Comparison of ENCODE assay signal across 8 cellular contexts in genomic region chr22:36351921-36352774, GRCh38. TPM values are rescaled to one million over a fixed set of nuclear protein-coding genes. Genes with fewer than 3 reads are reported as not detected.
A peak's percentile ranks its signal among the peaks of the same experiment; 100 is the strongest.
DNase-seq lines count a peak whose midpoint lies in the region; ATAC-seq and TF ChIP-seq lines count a peak whose summit lies in the region.

No MANE protein-coding gene starts in this region.

- H3K4me2 ChIP-seq in H9 (ENCODE audit: insufficient read depth, insufficient read length, low read length) = no peak overlapping the region
- H3K4me2 ChIP-seq in hepatocyte = peak overlapping the region; percentile 30

- H4K20me1 ChIP-seq in H9 (ENCODE audit: control insufficient read depth, insufficient read depth, insufficient read length) (no peaks in the 10 kb centered on the region), hepatocyte (ENCODE audit: insufficient read depth, poor library complexity, severe bottlenecking) (peaks cover 40% of the 10 kb centered on the region)

- H3K9me3 Mint-ChIP-seq in H9 = no peaks in the 10 kb centered on the region; a peak in 1 of 5 replicates
- no peaks in the 10 kb centered on the region for H3K9me3 Mint-ChIP-seq in activated naive CD8-positive, alpha-beta T cell treated with anti-CD3 and anti-CD28 coated beads, Interleukin-2, amount 10 ng/mL, durations not matched to agents 7 days and 5 days

- no peak overlapping the region for H2BK120ac ChIP-seq in H9 (ENCODE audit: low read depth, low read length, poor library complexity, severe bottlenecking)

- no peaks in the 10 kb centered on the region for H3K9me2 ChIP-seq in hepatocyte (replicated peaks; ENCODE audit: insufficient read depth)

- no peak overlapping the region for H4K91ac ChIP-seq in H9 (ENCODE audit: insufficient read length, low read depth, low read length)

- no peak overlapping the region for H3K9ac ChIP-seq in H9 (ENCODE audit: extremely low read depth, insufficient read length, low read length)
- H3K9ac ChIP-seq in skeletal muscle tissue (ENCODE audit: low read depth in 1 of 3, low read length in 3 of 3) = peak overlapping the region; percentile 45 to 77 (median 54)

- H3K14ac ChIP-seq in H9 (ENCODE audit: insufficient read depth, low read length) = peak overlapping the region; percentile 6

- no peak overlapping the region for H3K18ac ChIP-seq in H9 (ENCODE audit: insufficient read length, low read depth, low read length)

- H3K27me3 Mint-ChIP-seq in H9 (ENCODE audit: low read depth) = no peaks in the 10 kb centered on the region; the same call in 1 of the 2 replicates
- H3K27me3 Mint-ChIP-seq in activated naive CD8-positive, alpha-beta T cell treated with anti-CD3 and anti-CD28 coated beads, Interleukin-2, amount 10 ng/mL, durations not matched to agents 7 days and 5 days = no peaks in the 10 kb centered on the region

- H3K36me3 Mint-ChIP-seq in H9 (ENCODE audit: insufficient read depth in 1 of 3, low read depth in 3 of 3) = peaks cover 14 to 23% (median 17%) of the 10 kb centered on the region in 3 experiments
- H3K36me3 Mint-ChIP-seq in activated naive CD8-positive, alpha-beta T cell treated with anti-CD3 and anti-CD28 coated beads, Interleukin-2, amount 10 ng/mL, durations not matched to agents 7 days and 5 days = peaks cover 25% of the 10 kb centered on the region

- peak overlapping the region in 1 of 2 experiments; percentile 2; a peak in 2 of 5 replicates for H3K4me3 Mint-ChIP-seq in H9
- peak overlapping the region; percentile 64 for H3K4me3 Mint-ChIP-seq in activated naive CD8-positive, alpha-beta T cell treated with anti-CD3 and anti-CD28 coated beads, Interleukin-2, amount 10 ng/mL, durations not matched to agents 7 days and 5 days

- no peak overlapping the region for H2AK5ac ChIP-seq in H9 (ENCODE audit: insufficient read length, low read length)

- no peaks in the 10 kb centered on the region for H3K79me1 ChIP-seq in H9 (ENCODE audit: insufficient read depth, low read depth, low read length, poor library complexity, severe bottlenecking)

- no peak overlapping the region for H3K56ac ChIP-seq in H9 (ENCODE audit: insufficient read length, low read depth, low read length)

- no CpG with 5 or more reads among the region's 22 CpGs for WGBS in H9 (ENCODE audit: extremely low coverage, insufficient read length, low lambda C conversion rate)
- 40% methylated on average over 22 of the region's 22 CpGs for WGBS in hepatocyte (ENCODE audit: low lambda C conversion rate, missing lambda C conversion rate)

- peaks cover 55 to 56% of the 10 kb centered on the region in 2 experiments for H3K4me1 Mint-ChIP-seq in H9
- H3K4me1 Mint-ChIP-seq in activated naive CD8-positive, alpha-beta T cell treated with anti-CD3 and anti-CD28 coated beads, Interleukin-2, amount 10 ng/mL, durations not matched to agents 7 days and 5 days = peaks cover 76% of the 10 kb centered on the region

- POLR2A ChIA-PET in activated naive CD8-positive, alpha-beta T cell treated with anti-CD3 and anti-CD28 coated beads, Interleukin-2, amount 10 ng/mL, durations not matched to agents 7 days and 5 days (lab: Charles Lee) = interaction anchor here (0.6 to 3.7 kb wide), 13 partner anchors 11 to 177 kb away, joined by 3 to 30 read pairs (median 5); partner anchors contain the start of gene MYH9

- H2BK15ac ChIP-seq in H9 (ENCODE audit: low read depth, low read length) = no peak overlapping the region

- TF ChIP-seq CTCF in H9 (conservative IDR thresholded peaks at IDR 0.05) (no peak), hepatocyte (IDR thresholded peaks at IDR 0.05; ENCODE audit: poor library complexity) (no peak)

- no peak overlapping the region for H3K4me3 ChIP-seq in hepatocyte
- peak overlapping the region; percentile 30 to 45 (median 35) for H3K4me3 ChIP-seq in skeletal muscle tissue (ENCODE audit: low read length in 3 of 3)

- ATAC-seq in activated naive CD8-positive, alpha-beta T cell treated with anti-CD3 and anti-CD28 coated beads, Interleukin-2, amount 10 ng/mL, durations not matched to agents 7 days and 5 days (ENCODE audit: low read depth) = no peak
- no peak for ATAC-seq in GM21529 (IDR thresholded peaks at IDR 0.05; ENCODE audit: unreplicated experiment)
- ATAC-seq in HG02678 (IDR thresholded peaks at IDR 0.05; ENCODE audit: unreplicated experiment) = no peak
- ATAC-seq in HG03439 (IDR thresholded peaks at IDR 0.05; ENCODE audit: unreplicated experiment) = no peak

- no peak overlapping the region for H3K27ac ChIP-seq in H9 (ENCODE audit: insufficient read length, low read depth, low read length)
- peak overlapping the region; percentile 84 for H3K27ac ChIP-seq in hepatocyte
- H3K27ac ChIP-seq in skeletal muscle tissue (ENCODE audit: low read depth, low read length) = peak overlapping the region; percentile 78

- no peak overlapping the region; the same call in 1 of the 2 replicates for H3K4ac ChIP-seq in H9 (ENCODE audit: low read depth, low read length)

- DNase-seq in H9 (no peak), hepatocyte (ENCODE audit: low spot score) (peak; percentile 59), NCI-H1417 treated with DMSO at 0.1 percent for 48 hours (lab: John Stamatoyannopoulos, UW) (no peak)
- DNase-seq in activated naive CD8-positive, alpha-beta T cell treated with anti-CD3 and anti-CD28 coated beads, Interleukin-2, amount 10 ng/mL, durations not matched to agents 7 days and 5 days = no peak

- no peaks in the 10 kb centered on the region for H3K23me2 ChIP-seq in H9 (ENCODE audit: insufficient read length, low read depth, low read length, poor library complexity, severe bottlenecking)

- H3K9me3 ChIP-seq in H9 (ENCODE audit: control insufficient read depth, low read depth, low read length) = no peaks in the 10 kb centered on the region
- no peaks in the 10 kb centered on the region for H3K9me3 ChIP-seq in hepatocyte (ENCODE audit: low read depth)
- no peaks in the 10 kb centered on the region for H3K9me3 ChIP-seq in skeletal muscle tissue (ENCODE audit: control insufficient read depth in 3 of 3, low read length in 3 of 3)

- H2BK20ac ChIP-seq in H9 (ENCODE audit: low read depth, low read length, poor library complexity, severe bottlenecking) = no peak overlapping the region

- peaks cover 4% of the 10 kb centered on the region; the same call in 1 of the 2 replicates for H3K4me1 ChIP-seq in H9 (ENCODE audit: insufficient read depth, low read length)
- peaks cover 35% of the 10 kb centered on the region for H3K4me1 ChIP-seq in hepatocyte (ENCODE audit: insufficient read depth)
- peaks cover 47 to 59% (median 52%) of the 10 kb centered on the region in 3 donors for H3K4me1 ChIP-seq in skeletal muscle tissue (ENCODE audit: control insufficient read depth in 3 of 3, insufficient read depth in 3 of 3, low read length in 3 of 3)

- H2BK12ac ChIP-seq in H9 (ENCODE audit: insufficient read length, low read depth, low read length) = no peak overlapping the region

- H3K36me3 ChIP-seq in hepatocyte (replicated peaks; ENCODE audit: insufficient read depth, low read depth) (no peaks in the 10 kb centered on the region), skeletal muscle tissue (ENCODE audit: control insufficient read depth in 3 of 3, insufficient read depth in 3 of 3, low read length in 3 of 3) (peaks cover 5 to 10% (median 7%) of the 10 kb centered on the region in 3 donors)

- H3K27me3 ChIP-seq in H9 (ENCODE audit: insufficient read depth, low read length) (no peaks in the 10 kb centered on the region), hepatocyte (no peaks in the 10 kb centered on the region), skeletal muscle tissue (ENCODE audit: control insufficient read depth in 3 of 3, insufficient read depth in 3 of 3, low read length in 3 of 3) (no peaks in the 10 kb centered on the region)

- H3K27ac Mint-ChIP-seq in H9 = peak overlapping the region; percentile 43 to 97 (median 94)
- H3K27ac Mint-ChIP-seq in activated naive CD8-positive, alpha-beta T cell treated with anti-CD3 and anti-CD28 coated beads, Interleukin-2, amount 10 ng/mL, durations not matched to agents 7 days and 5 days = peak overlapping the region; percentile 89

- H4K8ac ChIP-seq in H9 (replicated peaks; ENCODE audit: insufficient read length, low read depth, low read length) = no peak overlapping the region

- H3K79me2 ChIP-seq in H9 (ENCODE audit: insufficient read depth, low read length) (peaks cover 36% of the 10 kb centered on the region; the same call in 1 of the 2 replicates), hepatocyte (peaks cover 98% of the 10 kb centered on the region)

- no peak overlapping the region for H3T11ph ChIP-seq in H9 (ENCODE audit: low read length)

- H4K5ac ChIP-seq in H9 (ENCODE audit: insufficient read length, low read depth, low read length) = no peak overlapping the region

- H2AFZ ChIP-seq in H9 (ENCODE audit: low read length) (no peak overlapping the region), hepatocyte (no peak overlapping the region)

- no peak overlapping the region for H3K23ac ChIP-seq in H9 (ENCODE audit: insufficient read length, low read depth, low read length)

- H2BK5ac ChIP-seq in H9 (ENCODE audit: insufficient read length, low read length) = no peak overlapping the region

RNA-seq across cellular contexts. Expression of gene MYH9, which starts 35.6 kb away (rescaled TPM):
- total RNA-seq in H9 (2021) (243 and 266 TPM in 2 replicates), hepatocyte (149 and 188 TPM in 2 replicates), skeletal muscle tissue (111 TPM)
- 100 to 1,000 TPM; 803 to 821 TPM for total RNA-seq in activated naive CD8-positive, alpha-beta T cell treated with anti-CD3 and anti-CD28 coated beads, Interleukin-2, amount 10 ng/mL, durations not matched to agents 7 days and 5 days
- polyA plus RNA-seq in hepatocyte = 125 and 140 TPM in 2 replicates
